Comparison of ENCODE assay signal across 22 cellular contexts in genomic region chrX:132750312-132751042, GRCh38.
A peak's percentile ranks its signal among the peaks of the same experiment; 100 is the strongest.
DNase-seq lines count a peak whose midpoint lies in the region; ATAC-seq and TF ChIP-seq lines count a peak whose summit lies in the region.
"Had no signal": no experiment of that assay in that cellular context is flagged by ENCODE, and none has a peak within 500 bp of the region (broad histone marks: within the 10 kb centered on the region; RNA-seq: fewer than 3 reads in every experiment).

No MANE protein-coding gene starts in this region.

- H3K36me3 ChIP-seq in thymus (ENCODE audit: control insufficient read depth, insufficient read depth) (no peaks in the 10 kb centered on the region), suprapubic skin (no peaks in the 10 kb centered on the region), colonic mucosa (no peaks in the 10 kb centered on the region)
- H3K36me3 ChIP-seq: breast epithelium, esophagus muscularis mucosa, left lung, vagina had no signal

- ATAC-seq in stimulated activated naive CD8-positive, alpha-beta T cell treated with anti-CD3 and anti-CD28 coated beads, Interleukin-15, amount 100 ng/mL, for 72 hours: peak; percentile 79
- no peak for ATAC-seq in stimulated activated naive CD8-positive, alpha-beta T cell treated with anti-CD3 and anti-CD28 coated beads, Interleukin-15, Interleukin-2, amounts not matched to agents 100 U/mL and 50 U/mL, for 24 hours
- ATAC-seq: left lung, mucosa of descending colon had no signal

- H3K9me3 Mint-ChIP-seq in stimulated activated naive CD8-positive, alpha-beta T cell treated with anti-CD3 and anti-CD28 coated beads, Interleukin-15, amount 100 ng/mL, for 72 hours: no peaks in the 10 kb centered on the region
- H3K9me3 Mint-ChIP-seq in immature natural killer cell: no peaks in the 10 kb centered on the region
- H3K9me3 Mint-ChIP-seq: activated T-cell treated with anti-CD3 and anti-CD28 coated beads, Interleukin-2, amount 50 U/mL, for 24 hours had no signal

- WGBS in thymus: 12% methylated on average over 6 of the region's 6 CpGs
- 66% methylated on average over 6 of the region's 6 CpGs for WGBS in suprapubic skin

- H3K27ac Mint-ChIP-seq in stimulated activated naive CD8-positive, alpha-beta T cell treated with anti-CD3 and anti-CD28 coated beads, Interleukin-15, amount 100 ng/mL, for 72 hours: peak overlapping the region in 1 of 2 donors; percentile 67
- H3K27ac Mint-ChIP-seq in immature natural killer cell: peak overlapping the region in 2 of 6 donors; percentile 72 to 84
- H3K27ac Mint-ChIP-seq: activated naive CD8-positive, alpha-beta T cell; activated T-cell treated with anti-CD3 and anti-CD28 coated beads, Interleukin-2, amount 50 U/mL, for 24 hours had no signal

- no peak for TF ChIP-seq POLR2A in suprapubic skin (IDR thresholded peaks at IDR 0.05)

- DNase-seq in stimulated activated naive CD8-positive, alpha-beta T cell treated with anti-CD3 and anti-CD28 coated beads, Interleukin-15, amount 100 ng/mL, for 72 hours: no peak
- DNase-seq in stimulated activated naive CD8-positive, alpha-beta T cell treated with anti-CD3 and anti-CD28 coated beads, Interleukin-15, Interleukin-2, amounts not matched to agents 100 U/mL and 50 U/mL, for 24 hours: no peak
- peak; percentile 58 for DNase-seq in NCI-H510A treated with DMSO at 0.1 percent for 48 hours (lab: John Stamatoyannopoulos, UW)
- peak in 1 of 3 donors; percentile 17 for DNase-seq in immature natural killer cell
- no peak for DNase-seq in suprapubic skin (ENCODE audit: low spot score in 2 of 2)
- no peak for DNase-seq in colonic mucosa
- no peak for DNase-seq in NCI-H526 treated with DMSO at 0.1 percent for 48 hours (lab: John Stamatoyannopoulos, UW)
- DNase-seq: activated CD4-positive, alpha-beta T cell treated with anti-CD3 and anti-CD28 coated beads, Interleukin-2, amount 50 U/mL, for 4 hours; activated T-cell treated with anti-CD3 and anti-CD28 coated beads, Interleukin-2, amount 50 U/mL, for 24 hours; dermis blood vessel endothelial cell; left lung; mucosa of descending colon; NCI-H1694; NCI-H2227 treated with DMSO at 0.1 percent for 48 hours; NK-92 treated with Interleukin-12 subunit alpha and Interleukin-12 subunit beta, amount 100 ng/mL, for 24 hours; stimulated activated CD4-positive, alpha-beta T cell treated with anti-CD3 and anti-CD28 coated beads, Interleukin-2, amount 100 ng/mL, for 48 hours; SW 1271 had no signal

- no peak overlapping the region for H3K9ac ChIP-seq in colonic mucosa (ENCODE audit: low read depth in 2 of 2, low read length in 2 of 2)

- H3K4me3 Mint-ChIP-seq in stimulated activated naive CD8-positive, alpha-beta T cell treated with anti-CD3 and anti-CD28 coated beads, Interleukin-15, amount 100 ng/mL, for 72 hours: no peak overlapping the region
- H3K4me3 Mint-ChIP-seq in immature natural killer cell: peak overlapping the region; percentile 47 to 71 (median 62)
- H3K4me3 Mint-ChIP-seq: activated naive CD8-positive, alpha-beta T cell; activated T-cell treated with anti-CD3 and anti-CD28 coated beads, Interleukin-2, amount 50 U/mL, for 24 hours had no signal

- H3K27me3 Mint-ChIP-seq in stimulated activated naive CD8-positive, alpha-beta T cell treated with anti-CD3 and anti-CD28 coated beads, Interleukin-15, amount 100 ng/mL, for 72 hours: no peaks in the 10 kb centered on the region
- peaks cover 1 to 10% (median 4%) of the 10 kb centered on the region in 3 donors for H3K27me3 Mint-ChIP-seq in immature natural killer cell (ENCODE audit: low read depth in 3 of 3)
- H3K27me3 Mint-ChIP-seq: activated naive CD8-positive, alpha-beta T cell had no signal

- H3K4me3 ChIP-seq in thymus (ENCODE audit: low read length): no peak overlapping the region
- H3K4me3 ChIP-seq in suprapubic skin: no peak overlapping the region
- no peak overlapping the region for H3K4me3 ChIP-seq in colonic mucosa
- H3K4me3 ChIP-seq: breast epithelium, esophagus muscularis mucosa, left lung, mucosa of descending colon, vagina had no signal

- intact Hi-C loops in colonic mucosa (cut with DNase I): no loop called here

- H3K9me3 ChIP-seq in thymus (ENCODE audit: control insufficient read depth): no peaks in the 10 kb centered on the region
- H3K9me3 ChIP-seq in suprapubic skin: no peaks in the 10 kb centered on the region
- no peaks in the 10 kb centered on the region for H3K9me3 ChIP-seq in colonic mucosa
- H3K9me3 ChIP-seq: breast epithelium, esophagus muscularis mucosa, left lung, mucosa of descending colon, vagina had no signal

- no peaks in the 10 kb centered on the region for H3K36me3 Mint-ChIP-seq in immature natural killer cell
- H3K36me3 Mint-ChIP-seq: activated naive CD8-positive, alpha-beta T cell had no signal

- TF ChIP-seq CTCF in suprapubic skin (IDR thresholded peaks at IDR 0.05): no peak
- no peak for TF ChIP-seq CTCF in colonic mucosa (IDR thresholded peaks at IDR 0.05)

- TF ChIP-seq EP300 in suprapubic skin (IDR thresholded peaks at IDR 0.05): no peak

- H3K4me1 Mint-ChIP-seq in stimulated activated naive CD8-positive, alpha-beta T cell treated with anti-CD3 and anti-CD28 coated beads, Interleukin-15, amount 100 ng/mL, for 72 hours: peaks cover 10% of the 10 kb centered on the region
- peaks cover 28 to 29% of the 10 kb centered on the region in 2 donors for H3K4me1 Mint-ChIP-seq in immature natural killer cell

- H3K4me1 ChIP-seq in thymus (ENCODE audit: control insufficient read depth, insufficient read depth, low read length) (peaks cover 24% of the 10 kb centered on the region), suprapubic skin (no peaks in the 10 kb centered on the region), colonic mucosa (no peaks in the 10 kb centered on the region)
- H3K4me1 ChIP-seq: breast epithelium, esophagus muscularis mucosa, left lung, vagina had no signal

- no peaks in the 10 kb centered on the region for H3K27me3 ChIP-seq in thymus (ENCODE audit: control insufficient read depth, insufficient read depth)
- H3K27me3 ChIP-seq in suprapubic skin: no peaks in the 10 kb centered on the region
- no peaks in the 10 kb centered on the region for H3K27me3 ChIP-seq in colonic mucosa
- H3K27me3 ChIP-seq: esophagus muscularis mucosa, left lung, vagina had no signal

- peak overlapping the region; percentile 74 for H3K27ac ChIP-seq in thymus (ENCODE audit: low read depth)
- H3K27ac ChIP-seq in suprapubic skin: no peak overlapping the region
- H3K27ac ChIP-seq in colonic mucosa: no peak overlapping the region
- H3K27ac ChIP-seq: esophagus muscularis mucosa, left lung, vagina had no signal

Comparison
In these comparisons a context has a peak if more than half of its experiments do, and no peak if none do; other contexts are left out.
1. H3K4me3 Mint-ChIP-seq: peak in immature natural killer cell (5 of 5); none in stimulated activated naive CD8-positive, alpha-beta T cell treated with anti-CD3 and anti-CD28 coated beads, Interleukin-15, amount 100 ng/mL, for 72 hours (0 of 2).